In the genomic region with DNA sequence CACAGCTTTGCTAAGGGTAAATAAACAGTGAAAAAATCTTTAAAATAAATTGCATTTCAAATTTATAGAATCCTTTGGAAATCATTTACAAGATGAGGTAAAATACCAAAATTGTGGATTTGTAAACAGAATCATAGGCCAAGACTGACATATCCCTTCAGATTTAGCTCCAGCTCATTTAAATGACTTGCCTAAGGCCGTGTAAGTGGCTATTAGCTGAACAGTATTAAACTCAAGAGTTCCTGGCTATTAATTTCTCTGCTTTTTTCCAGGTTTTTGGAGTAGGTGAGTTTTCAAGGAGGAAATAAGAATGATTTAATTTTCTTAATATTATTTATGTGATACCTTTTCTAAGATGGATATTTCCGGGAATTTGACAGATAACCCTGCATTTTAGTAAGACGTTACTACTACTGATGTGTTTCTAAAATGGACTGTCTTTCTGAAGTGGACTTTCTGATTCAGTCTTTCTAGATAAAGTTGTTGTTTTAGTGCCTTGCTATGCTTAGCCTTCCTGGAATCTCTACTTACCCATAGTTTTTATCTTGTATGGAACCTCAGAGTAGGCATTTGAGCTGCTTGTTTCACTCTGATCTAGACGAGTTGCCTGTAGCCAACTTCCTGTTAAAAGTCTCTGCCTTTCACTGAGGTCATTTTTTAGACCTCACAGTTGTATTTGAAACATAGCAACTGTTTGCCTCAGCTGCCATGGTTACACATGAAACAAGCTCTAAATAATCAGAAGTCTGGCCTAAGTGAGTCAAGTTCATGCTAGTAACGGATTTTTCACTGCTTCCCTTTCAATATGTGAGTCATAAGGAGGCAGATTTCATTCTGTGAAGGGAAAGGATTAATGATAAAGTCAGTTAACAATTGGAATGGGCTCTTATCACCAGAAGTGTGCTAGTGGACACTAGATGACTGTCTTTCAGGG, we compare ENCODE assay signal across 8 cellular contexts.
DNase-seq lines count a peak whose midpoint lies in the region; ATAC-seq and TF ChIP-seq lines count a peak whose summit lies in the region.

No MANE protein-coding gene starts in this region.

- no peaks in the 10 kb centered on the region for H3K27me3 Mint-ChIP-seq in chondrocyte (ENCODE audit: low read depth)

- H3K36me3 ChIP-seq in lung (ENCODE audit: control insufficient read depth in 2 of 2, insufficient read depth in 2 of 2, low read length in 2 of 2), result peaks cover 23 to 36% of the 10 kb centered on the region in 2 donors

- TF ChIP-seq CTCF in chondrocyte (IDR thresholded peaks at IDR 0.05) (no peak), lung (IDR thresholded peaks at IDR 0.05; ENCODE audit: control extremely low read depth, extremely low read depth) (no peak)

- peak overlapping the region; percentile 80 to 83 for H3K27ac ChIP-seq in lung (ENCODE audit: low read depth in 1 of 2, low read length in 1 of 2)

- H3K27ac Mint-ChIP-seq in chondrocyte (ENCODE audit: unreplicated experiment), result peak overlapping the region; percentile 97

- WGBS in lung, 2 donors, result 30 to 37% methylated on average over 5 of the region's 5 CpGs

- H3K36me3 Mint-ChIP-seq in chondrocyte (ENCODE audit: low read depth), result peaks cover 32% of the 10 kb centered on the region

- peaks cover 41% of the 10 kb centered on the region for H3K4me1 Mint-ChIP-seq in chondrocyte (ENCODE audit: low read depth)

- ATAC-seq in GM19035 (IDR thresholded peaks at IDR 0.05; ENCODE audit: unreplicated experiment), result peak; percentile 94
- peak; percentile 85 for ATAC-seq in HG03196 (IDR thresholded peaks at IDR 0.05; ENCODE audit: unreplicated experiment)
- ATAC-seq in lung (ENCODE audit: insufficient read depth, low FRiP score), result peak; percentile 88

- peak overlapping the region; percentile 14 for H3K4me3 Mint-ChIP-seq in chondrocyte (ENCODE audit: unreplicated experiment)

- no peak overlapping the region for H3K4me3 ChIP-seq in lung

- no peaks in the 10 kb centered on the region for H3K9me3 Mint-ChIP-seq in chondrocyte (ENCODE audit: low read depth)

- H3K9me3 ChIP-seq in lung (ENCODE audit: control insufficient read depth in 2 of 2, insufficient read depth in 1 of 2, low read length in 1 of 2), result no peaks in the 10 kb centered on the region

- peak; percentile 17 for DNase-seq in Ammon's horn (ENCODE audit: low spot score)
- peak; percentile 65 for DNase-seq in T follicular helper cell (ENCODE audit: low read depth)
- no peak for DNase-seq in chondrocyte (ENCODE audit: low spot score)
- peak; percentile 53 for DNase-seq in lung (ENCODE audit: low spot score)
- DNase-seq in superior temporal gyrus (ENCODE audit: extremely low spot score), result peak; percentile 19
- no peak for DNase-seq in NCI-H2107 (lab: John Stamatoyannopoulos, UW)

- peaks cover 3 to 27% of the 10 kb centered on the region in 2 donors for H3K4me1 ChIP-seq in lung (ENCODE audit: control insufficient read depth in 2 of 2, insufficient read depth in 2 of 2, low read length in 2 of 2)

- no peaks in the 10 kb centered on the region for H3K27me3 ChIP-seq in lung (ENCODE audit: control insufficient read depth, insufficient read depth)

Comparison
In these comparisons a context has a peak if more than half of its experiments do, and no peak if none do; other contexts are left out.
1. DNase-seq: peak in Ammon's horn (single experiment), T follicular helper cell (single experiment), lung (single experiment) and superior temporal gyrus (single experiment); none in chondrocyte (single experiment) and NCI-H2107 (single experiment).
2. Peak in every context shown above with its lines, with median percentiles within 50 percentile points of each other: ATAC-seq.